Comparison of ENCODE assay signal across 9 cellular contexts in genomic region chr4:150242820-150243458, GRCh38.
DNase-seq lines count a peak whose midpoint lies in the region; ATAC-seq and TF ChIP-seq lines count a peak whose summit lies in the region.
"Had no signal": no experiment of that assay in that cellular context is flagged by ENCODE, and none has a peak within 500 bp of the region (broad histone marks: within the 10 kb centered on the region; RNA-seq: fewer than 3 reads in every experiment).

No MANE protein-coding gene starts in this region.

- H3K36me3 Mint-ChIP-seq in activated naive CD8-positive, alpha-beta T cell treated with anti-CD3 and anti-CD28 coated beads, Interleukin-2, amount 50 U/mL, for 24 hours (ENCODE audit: low read depth) = no peaks in the 10 kb centered on the region
- H3K36me3 Mint-ChIP-seq in activated naive CD8-positive, alpha-beta T cell treated with anti-CD3 and anti-CD28 coated beads for 36 hours = no peaks in the 10 kb centered on the region

- no peaks in the 10 kb centered on the region for H3K4me1 ChIP-seq in heart right ventricle

- DNase-seq in activated naive CD8-positive, alpha-beta T cell treated with anti-CD3 and anti-CD28 coated beads, Interleukin-2, amount 50 U/mL, for 24 hours = peak; percentile 18
- DNase-seq in activated naive CD8-positive, alpha-beta T cell treated with anti-CD3 and anti-CD28 coated beads for 36 hours = no peak
- DNase-seq in HK-2 (ENCODE audit: unreplicated experiment) = peak; percentile 45
- DNase-seq in UCSD-AML1 (lab: John Stamatoyannopoulos, UW; ENCODE audit: unreplicated experiment) = peak; percentile 16
- peak in 1 of 2 donors; percentile 25 for DNase-seq in heart right ventricle
- DNase-seq in stimulated activated CD8-positive, alpha-beta memory T cell treated with anti-CD3 and anti-CD28 coated beads, Interleukin-4, amount 100 ng/mL, for 48 hours = peak; percentile 43
- DNase-seq in SHP77 (lab: John Stamatoyannopoulos, UW) = no peak

- peaks cover 7% of the 10 kb centered on the region for H3K27me3 Mint-ChIP-seq in activated naive CD8-positive, alpha-beta T cell treated with anti-CD3 and anti-CD28 coated beads, Interleukin-2, amount 50 U/mL, for 24 hours
- no peaks in the 10 kb centered on the region for H3K27me3 Mint-ChIP-seq in activated naive CD8-positive, alpha-beta T cell treated with anti-CD3 and anti-CD28 coated beads for 36 hours
- H3K27me3 Mint-ChIP-seq: dendritic cell treated with granulocyte-macrophage colony-stimulating factor and Interleukin-4, amounts not matched to agents 40 ng/mL and 50 ng/mL, for 4 days had no signal

- no peaks in the 10 kb centered on the region for H3K9me3 Mint-ChIP-seq in activated naive CD8-positive, alpha-beta T cell treated with anti-CD3 and anti-CD28 coated beads, Interleukin-2, amount 50 U/mL, for 24 hours
- H3K9me3 Mint-ChIP-seq in activated naive CD8-positive, alpha-beta T cell treated with anti-CD3 and anti-CD28 coated beads for 36 hours = no peaks in the 10 kb centered on the region
- H3K9me3 Mint-ChIP-seq: dendritic cell treated with granulocyte-macrophage colony-stimulating factor and Interleukin-4, amounts not matched to agents 40 ng/mL and 50 ng/mL, for 4 days had no signal

- no peak overlapping the region for H3K27ac ChIP-seq in heart right ventricle

- H3K27ac Mint-ChIP-seq in activated naive CD8-positive, alpha-beta T cell treated with anti-CD3 and anti-CD28 coated beads, Interleukin-2, amount 50 U/mL, for 24 hours = no peak overlapping the region
- no peak overlapping the region for H3K27ac Mint-ChIP-seq in activated naive CD8-positive, alpha-beta T cell treated with anti-CD3 and anti-CD28 coated beads for 36 hours
- H3K27ac Mint-ChIP-seq: dendritic cell treated with granulocyte-macrophage colony-stimulating factor and Interleukin-4, amounts not matched to agents 40 ng/mL and 50 ng/mL, for 4 days had no signal

- peak; percentile 82 to 94 (median 90) for TF ChIP-seq CTCF in heart right ventricle (IDR thresholded peaks at IDR 0.05)

- H3K4me3 Mint-ChIP-seq in activated naive CD8-positive, alpha-beta T cell treated with anti-CD3 and anti-CD28 coated beads, Interleukin-2, amount 50 U/mL, for 24 hours = no peak overlapping the region
- no peak overlapping the region for H3K4me3 Mint-ChIP-seq in activated naive CD8-positive, alpha-beta T cell treated with anti-CD3 and anti-CD28 coated beads for 36 hours
- H3K4me3 Mint-ChIP-seq: dendritic cell treated with granulocyte-macrophage colony-stimulating factor and Interleukin-4, amounts not matched to agents 40 ng/mL and 50 ng/mL, for 4 days had no signal

- intact Hi-C loops in heart right ventricle (cut with DNase I) = loop anchor here in 9 of 10 donors (1.0 to 10.0 kb wide), 8 partner anchors 231 to 246 kb away; no protein-coding TSS in a partner anchor

- peaks cover 0 to 39% (median 0%) of the 10 kb centered on the region in 9 donors for H3K36me3 ChIP-seq in heart right ventricle

- no peaks in the 10 kb centered on the region for H3K9me3 ChIP-seq in heart right ventricle

- no peak overlapping the region for H3K4me3 ChIP-seq in heart right ventricle

- 41 to 50% methylated on average over 6 of the region's 6 CpGs for WGBS in heart right ventricle, 2 donors

- no peaks in the 10 kb centered on the region for H3K27me3 ChIP-seq in heart right ventricle

- ATAC-seq in activated naive CD8-positive, alpha-beta T cell treated with anti-CD3 and anti-CD28 coated beads, Interleukin-2, amount 50 U/mL, for 24 hours = no peak
- ATAC-seq in heart right ventricle (peak in 6 of 8 donors; percentile 11 to 63 (median 50)), GM21360 (IDR thresholded peaks at IDR 0.05; ENCODE audit: unreplicated experiment) (no peak)

- no peaks in the 10 kb centered on the region for H3K4me1 Mint-ChIP-seq in activated naive CD8-positive, alpha-beta T cell treated with anti-CD3 and anti-CD28 coated beads, Interleukin-2, amount 50 U/mL, for 24 hours
- H3K4me1 Mint-ChIP-seq in activated naive CD8-positive, alpha-beta T cell treated with anti-CD3 and anti-CD28 coated beads for 36 hours = no peaks in the 10 kb centered on the region

Comparison
In these comparisons a context has a peak if more than half of its experiments do, and no peak if none do; other contexts are left out.
1. DNase-seq: peak in activated naive CD8-positive, alpha-beta T cell treated with anti-CD3 and anti-CD28 coated beads, Interleukin-2, amount 50 U/mL, for 24 hours (single experiment), HK-2 (single experiment), UCSD-AML1 (single experiment) and stimulated activated CD8-positive, alpha-beta memory T cell treated with anti-CD3 and anti-CD28 coated beads, Interleukin-4, amount 100 ng/mL, for 48 hours (single experiment); none in activated naive CD8-positive, alpha-beta T cell treated with anti-CD3 and anti-CD28 coated beads for 36 hours (single experiment) and SHP77 (0 of 2).
2. ATAC-seq: peak in heart right ventricle (6 of 8); none in activated naive CD8-positive, alpha-beta T cell treated with anti-CD3 and anti-CD28 coated beads, Interleukin-2, amount 50 U/mL, for 24 hours (single experiment) and GM21360 (single experiment).